Comparison of ENCODE assay signal across 18 cellular contexts in the genomic region with DNA sequence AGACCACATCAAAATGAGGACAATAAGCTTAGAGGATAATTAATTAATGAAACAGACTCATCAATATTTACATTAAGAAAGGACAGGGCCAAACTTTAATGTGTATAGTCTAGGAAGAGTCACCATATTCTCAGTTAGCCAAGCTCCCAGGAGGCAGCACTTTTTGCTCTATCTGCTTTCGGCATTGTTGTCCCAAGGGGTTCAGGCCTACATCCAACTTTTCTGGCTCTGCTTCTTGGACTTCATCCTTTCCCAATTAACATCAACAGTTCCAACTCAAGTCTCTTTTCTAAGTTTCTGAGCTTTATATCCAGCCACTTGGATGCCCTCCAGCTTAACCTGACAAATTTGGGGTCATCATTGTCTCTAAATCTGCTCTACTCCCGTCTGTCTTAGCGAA. TPM values are rescaled to one million over a fixed set of nuclear protein-coding genes. Genes with fewer than 3 reads are reported as not detected.
A peak's percentile ranks its signal among the peaks of the same experiment; 100 is the strongest.
DNase-seq lines count a peak whose midpoint lies in the region; ATAC-seq and TF ChIP-seq lines count a peak whose summit lies in the region.
"Had no signal": no experiment of that assay in that cellular context is flagged by ENCODE, and none has a peak within 500 bp of the region (broad histone marks: within the 10 kb centered on the region; RNA-seq: fewer than 3 reads in every experiment).

No MANE protein-coding gene starts in this region.

- intact Hi-C loops in MCF 10A (cut with micrococcal nuclease): no loop called here
- intact Hi-C loops in activated CD4-positive, alpha-beta memory T cell treated with anti-CD3 and anti-CD28 coated beads for 36 hours (cut with micrococcal nuclease): no loop called here

- CTCF ChIA-PET in MCF 10A (lab: Yijun Ruan, JAX): interaction anchor here (0.5 to 3.4 kb wide), 11 partner anchors 9 to 1646 kb away, joined by 3 to 13 read pairs (median 3); no protein-coding TSS in a partner anchor
- CTCF ChIA-PET in activated CD4-positive, alpha-beta memory T cell treated with anti-CD3 and anti-CD28 coated beads for 36 hours (lab: Charles Lee): interaction anchor here (0.6 kb wide), 1 partner anchor 1210 kb away, joined by 5 read pairs; no protein-coding TSS in a partner anchor
- CTCF ChIA-PET in activated CD4-positive, alpha-beta memory T cell treated with anti-CD3 and anti-CD28 coated beads, Interleukin-2, amount 10 ng/mL, durations not matched to agents 7 days and 5 days (lab: Charles Lee): no interaction called here

- TF ChIP-seq CTCF in MCF 10A (IDR thresholded peaks at IDR 0.05; ENCODE audit: unreplicated experiment) (no peak), fibroblast of villous mesenchyme (IDR thresholded peaks at IDR 0.05; ENCODE audit: insufficient read depth, low read depth, low read length) (no peak)

- peak overlapping the region; percentile 57 for H3K4me3 Mint-ChIP-seq in MCF 10A (ENCODE audit: unreplicated experiment)
- no peak overlapping the region for H3K4me3 Mint-ChIP-seq in activated CD4-positive, alpha-beta memory T cell treated with anti-CD3 and anti-CD28 coated beads for 36 hours
- H3K4me3 Mint-ChIP-seq in activated CD4-positive, alpha-beta memory T cell treated with anti-CD3 and anti-CD28 coated beads, Interleukin-2, amount 10 ng/mL, durations not matched to agents 7 days and 5 days: no peak overlapping the region
- H3K4me3 Mint-ChIP-seq: effector memory CD8-positive, alpha-beta T cell had no signal

- no peak for DNase-seq in MCF 10A (ENCODE audit: unreplicated experiment)
- no peak for DNase-seq in fibroblast of villous mesenchyme (ENCODE audit: low read depth)
- peak; percentile 5 for DNase-seq in pons (ENCODE audit: low spot score)
- DNase-seq in activated CD4-positive, alpha-beta memory T cell treated with anti-CD3 and anti-CD28 coated beads for 36 hours: no peak
- no peak for DNase-seq in activated CD4-positive, alpha-beta memory T cell treated with anti-CD3 and anti-CD28 coated beads, Interleukin-2, amount 10 ng/mL, durations not matched to agents 7 days and 5 days
- DNase-seq: activated CD4-positive, alpha-beta T cell treated with anti-CD3 and anti-CD28 coated beads, Interleukin-2, amount 50 U/mL, for 1 hour; activated T-cell treated with anti-CD3 and anti-CD28 coated beads for 4 hours; Caco-2; effector memory CD8-positive, alpha-beta T cell; foreskin fibroblast; naive thymus-derived CD8-positive, alpha-beta T cell; NCI-H1105 treated with DMSO at 0.1 percent for 48 hours; NCI-H2107; NCI-H524 had no signal

- H3K27ac Mint-ChIP-seq in MCF 10A (ENCODE audit: low read depth, unreplicated experiment): peak overlapping the region; percentile 85
- H3K27ac Mint-ChIP-seq in activated CD4-positive, alpha-beta memory T cell treated with anti-CD3 and anti-CD28 coated beads for 36 hours: no peak overlapping the region
- no peak overlapping the region for H3K27ac Mint-ChIP-seq in activated CD4-positive, alpha-beta memory T cell treated with anti-CD3 and anti-CD28 coated beads, Interleukin-2, amount 10 ng/mL, durations not matched to agents 7 days and 5 days
- H3K27ac Mint-ChIP-seq: effector memory CD8-positive, alpha-beta T cell; memory B cell had no signal

- H3K4me1 ChIP-seq in BLaER1 treated with 17β-estradiol and CSF1 and Interleukin-3, amounts not matched to agents 10 nM and 100 nM: peaks cover 30 to 50% (median 42%) of the 10 kb centered on the region in 10 experiments
- H3K4me1 ChIP-seq: Caco-2 had no signal

- H3K36me3 ChIP-seq in BLaER1 treated with 17β-estradiol and CSF1 and Interleukin-3, amounts not matched to agents 10 nM and 100 nM: peaks cover 0 to 13% (median 0%) of the 10 kb centered on the region in 11 experiments; a peak in 2 of 22 replicates

- peaks cover 0 to 3% (median 0%) of the 10 kb centered on the region in 11 experiments; a peak in 1 of 22 replicates for H4K20me1 ChIP-seq in BLaER1 treated with 17β-estradiol and CSF1 and Interleukin-3, amounts not matched to agents 10 nM and 100 nM

- no peaks in the 10 kb centered on the region for H3K27me3 Mint-ChIP-seq in MCF 10A (ENCODE audit: insufficient read depth, unreplicated experiment)
- no peaks in the 10 kb centered on the region for H3K27me3 Mint-ChIP-seq in activated CD4-positive, alpha-beta memory T cell treated with anti-CD3 and anti-CD28 coated beads for 36 hours
- H3K27me3 Mint-ChIP-seq in activated CD4-positive, alpha-beta memory T cell treated with anti-CD3 and anti-CD28 coated beads, Interleukin-2, amount 10 ng/mL, durations not matched to agents 7 days and 5 days: no peaks in the 10 kb centered on the region
- H3K27me3 Mint-ChIP-seq: effector memory CD8-positive, alpha-beta T cell; memory B cell; naive thymus-derived CD8-positive, alpha-beta T cell had no signal

- no TSS peak for BruUV-seq in MCF 10A (replicated peaks; lab: Mats Ljungman, UMichigan)

- H3K9me3 Mint-ChIP-seq in MCF 10A (ENCODE audit: unreplicated experiment): no peaks in the 10 kb centered on the region
- H3K9me3 Mint-ChIP-seq in activated CD4-positive, alpha-beta memory T cell treated with anti-CD3 and anti-CD28 coated beads for 36 hours: no peaks in the 10 kb centered on the region
- no peaks in the 10 kb centered on the region for H3K9me3 Mint-ChIP-seq in activated CD4-positive, alpha-beta memory T cell treated with anti-CD3 and anti-CD28 coated beads, Interleukin-2, amount 10 ng/mL, durations not matched to agents 7 days and 5 days
- H3K9me3 Mint-ChIP-seq: memory B cell; naive thymus-derived CD8-positive, alpha-beta T cell had no signal

- peak overlapping the region; percentile 66 to 97 (median 80) for H3K4me2 ChIP-seq in BLaER1 treated with 17β-estradiol and CSF1 and Interleukin-3, amounts not matched to agents 10 nM and 100 nM

- ATAC-seq in HG03196 (IDR thresholded peaks at IDR 0.05; ENCODE audit: unreplicated experiment) (no peak), HG03571 (IDR thresholded peaks at IDR 0.05; ENCODE audit: unreplicated experiment) (no peak)
- ATAC-seq: effector memory CD8-positive, alpha-beta T cell had no signal

- no peaks in the 10 kb centered on the region for H3K9me3 ChIP-seq in BLaER1 treated with 17β-estradiol and CSF1 and Interleukin-3, amounts not matched to agents 10 nM and 100 nM (replicated peaks in 1 of 11)
- H3K9me3 ChIP-seq: Caco-2 had no signal

- H3K27me3 ChIP-seq in BLaER1 treated with 17β-estradiol and CSF1 and Interleukin-3, amounts not matched to agents 10 nM and 100 nM: no peaks in the 10 kb centered on the region

- peak overlapping the region in 4 of 10 experiments; percentile 7 to 39 (median 21); a peak in 3 of 20 replicates for H3K4me3 ChIP-seq in BLaER1 treated with 17β-estradiol and CSF1 and Interleukin-3, amounts not matched to agents 10 nM and 100 nM
- H3K4me3 ChIP-seq in fibroblast of villous mesenchyme (ENCODE audit: low read depth, low read length): peak overlapping the region; percentile 37

- peak overlapping the region in 3 of 11 experiments; percentile 18 to 38 (median 29); a peak in 2 of 22 replicates for H3K9ac ChIP-seq in BLaER1 treated with 17β-estradiol and CSF1 and Interleukin-3, amounts not matched to agents 10 nM and 100 nM

- H3K36me3 Mint-ChIP-seq in MCF 10A (ENCODE audit: insufficient read depth, unreplicated experiment): no peaks in the 10 kb centered on the region
- no peaks in the 10 kb centered on the region for H3K36me3 Mint-ChIP-seq in activated CD4-positive, alpha-beta memory T cell treated with anti-CD3 and anti-CD28 coated beads for 36 hours
- H3K36me3 Mint-ChIP-seq in activated CD4-positive, alpha-beta memory T cell treated with anti-CD3 and anti-CD28 coated beads, Interleukin-2, amount 10 ng/mL, durations not matched to agents 7 days and 5 days (ENCODE audit: low read depth): no peaks in the 10 kb centered on the region
- H3K36me3 Mint-ChIP-seq: memory B cell; naive thymus-derived CD8-positive, alpha-beta T cell had no signal

- H3K27ac ChIP-seq in BLaER1 treated with 17β-estradiol and CSF1 and Interleukin-3, amounts not matched to agents 10 nM and 100 nM: peak overlapping the region in 3 of 11 experiments; percentile 53 to 66 (median 54); a peak in 2 of 22 replicates

- H3K4me1 Mint-ChIP-seq in MCF 10A (ENCODE audit: insufficient read depth, unreplicated experiment): peaks cover 70% of the 10 kb centered on the region
- peaks cover 4% of the 10 kb centered on the region for H3K4me1 Mint-ChIP-seq in activated CD4-positive, alpha-beta memory T cell treated with anti-CD3 and anti-CD28 coated beads for 36 hours (ENCODE audit: low read depth)
- no peaks in the 10 kb centered on the region for H3K4me1 Mint-ChIP-seq in activated CD4-positive, alpha-beta memory T cell treated with anti-CD3 and anti-CD28 coated beads, Interleukin-2, amount 10 ng/mL, durations not matched to agents 7 days and 5 days

- POLR2A ChIA-PET in MCF 10A (lab: Yijun Ruan, JAX): interaction anchor here (0.7 to 4.9 kb wide), 17 partner anchors 9 to 333 kb away, joined by 3 to 71 read pairs (median 6); partner anchors contain the start of gene GLI3
- POLR2A ChIA-PET in activated CD4-positive, alpha-beta memory T cell treated with anti-CD3 and anti-CD28 coated beads for 36 hours (lab: Charles Lee): no interaction called here
- POLR2A ChIA-PET in activated CD4-positive, alpha-beta memory T cell treated with anti-CD3 and anti-CD28 coated beads, Interleukin-2, amount 10 ng/mL, durations not matched to agents 7 days and 5 days (lab: Charles Lee): no interaction called here

RNA-seq across cellular contexts. Expression of gene GLI3, which starts 42.8 kb away (rescaled TPM):
- total RNA-seq in MCF 10A (2022) (23.1 and 27.6 TPM in 2 replicates), fibroblast of villous mesenchyme (4.3 and 7.1 TPM in 2 replicates)
- total RNA-seq in activated CD4-positive, alpha-beta memory T cell treated with anti-CD3 and anti-CD28 coated beads for 36 hours: under 1 TPM in 1 of 2 experiments, not detected in 1; 0.02 TPM
- not detected for total RNA-seq in activated CD4-positive, alpha-beta memory T cell treated with anti-CD3 and anti-CD28 coated beads, Interleukin-2, amount 10 ng/mL, durations not matched to agents 7 days and 5 days
- total RNA-seq: naive thymus-derived CD8-positive, alpha-beta T cell had no signal
